ENCODE assay signal across 1 cellular context in genomic region chr6:169800668-169801395, GRCh38.
TF ChIP-seq lines count a peak whose summit lies in the region.

No MANE protein-coding gene starts in this region.

TF ChIP-seq in IMR-90, 13 proteins besides CTCF, POLR2A, EP300 and RAD21 (continued from another document):
- TF ChIP-seq, protein P1, sequence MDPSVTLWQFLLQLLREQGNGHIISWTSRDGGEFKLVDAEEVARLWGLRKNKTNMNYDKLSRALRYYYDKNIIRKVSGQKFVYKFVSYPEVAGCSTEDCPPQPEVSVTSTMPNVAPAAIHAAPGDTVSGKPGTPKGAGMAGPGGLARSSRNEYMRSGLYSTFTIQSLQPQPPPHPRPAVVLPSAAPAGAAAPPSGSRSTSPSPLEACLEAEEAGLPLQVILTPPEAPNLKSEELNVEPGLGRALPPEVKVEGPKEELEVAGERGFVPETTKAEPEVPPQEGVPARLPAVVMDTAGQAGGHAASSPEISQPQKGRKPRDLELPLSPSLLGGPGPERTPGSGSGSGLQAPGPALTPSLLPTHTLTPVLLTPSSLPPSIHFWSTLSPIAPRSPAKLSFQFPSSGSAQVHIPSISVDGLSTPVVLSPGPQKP (IDR thresholded peaks at IDR 0.05; ENCODE audit: borderline replicate concordance, low read depth, low read length) = no peak
- TF ChIP-seq SMC3 (IDR thresholded peaks at IDR 0.05; ENCODE audit: low read depth, low read length) = no peak
- no peak for TF ChIP-seq BHLHE40 (IDR thresholded peaks at IDR 0.05; ENCODE audit: low read depth, low read length)
